11 cellular contexts compared by ENCODE assay signal in the genomic region with DNA sequence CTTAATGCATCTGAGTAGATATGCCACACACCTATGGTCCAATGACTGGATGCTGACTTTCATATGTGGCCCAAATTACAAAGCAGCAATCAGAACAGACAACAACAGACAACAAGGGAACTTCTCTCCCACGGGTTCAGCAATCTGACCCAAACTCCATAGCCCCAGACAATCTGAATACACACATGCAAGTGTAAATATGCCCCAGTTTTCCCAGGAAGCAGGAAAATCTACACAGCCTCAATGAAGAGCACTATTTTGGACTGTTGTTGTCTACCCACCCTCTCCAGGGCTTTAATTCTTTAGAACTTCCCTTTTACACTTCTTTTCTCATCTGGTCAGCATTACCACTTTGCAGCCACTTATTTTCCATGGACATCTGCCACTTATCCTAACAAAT. TPM values are rescaled to one million over a fixed set of nuclear protein-coding genes. Genes with fewer than 3 reads are reported as not detected.
DNase-seq lines count a peak whose midpoint lies in the region; ATAC-seq and TF ChIP-seq lines count a peak whose summit lies in the region.
"Had no signal": no experiment of that assay in that cellular context is flagged by ENCODE, and none has a peak within 500 bp of the region (broad histone marks: within the 10 kb centered on the region; RNA-seq: fewer than 3 reads in every experiment).

No MANE protein-coding gene starts in this region.

- H3K36me3 Mint-ChIP-seq in CD4-positive, alpha-beta T cell (ENCODE audit: low read depth), result peaks cover 32% of the 10 kb centered on the region
- peaks cover 14% of the 10 kb centered on the region for H3K36me3 Mint-ChIP-seq in central memory CD8-positive, alpha-beta T cell (ENCODE audit: insufficient read depth)
- H3K36me3 Mint-ChIP-seq in neural crest cell (ENCODE audit: low read depth), result peaks cover 4% of the 10 kb centered on the region

- no peaks in the 10 kb centered on the region for H3K9me3 Mint-ChIP-seq in CD4-positive, alpha-beta T cell
- H3K9me3 Mint-ChIP-seq in central memory CD8-positive, alpha-beta T cell, result no peaks in the 10 kb centered on the region
- no peaks in the 10 kb centered on the region for H3K9me3 Mint-ChIP-seq in neural crest cell

- peak overlapping the region; percentile 90 for H3K4me3 Mint-ChIP-seq in CD4-positive, alpha-beta T cell
- peak overlapping the region; percentile 46 for H3K4me3 Mint-ChIP-seq in central memory CD8-positive, alpha-beta T cell
- H3K4me3 Mint-ChIP-seq in neural crest cell, result peak overlapping the region; percentile 81

- POLR2A ChIA-PET in CD4-positive, alpha-beta T cell (lab: Charles Lee), result no interaction called here

- H3K9ac ChIP-seq in OCI-LY1 (ENCODE audit: low read length), result no peak overlapping the region

- 0 out of 2 replicates have a peak, but pooled peaks cover 10% of the 10 kb centered on the region for H3K36me3 ChIP-seq in OCI-LY1 (ENCODE audit: insufficient read depth, low read length)

- intact Hi-C loops in CD4-positive, alpha-beta T cell (cut with DNase I, micrococcal nuclease), result loop anchor here in 1 of 2 experiments (2.0 to 5.0 kb wide), 2 partner anchors 112 to 243 kb away; a partner anchor contains a TSS

- H3K4me1 ChIP-seq in OCI-LY1 (ENCODE audit: insufficient read depth, low read length, severe bottlenecking), result peaks cover 29% of the 10 kb centered on the region

- H3F3A ChIP-seq in OCI-LY1 (ENCODE audit: insufficient read depth, low read length), result no peaks in the 10 kb centered on the region

- no peak overlapping the region for H3K4me3 ChIP-seq in OCI-LY1 (ENCODE audit: low read depth, low read length, poor library complexity, severe bottlenecking)

- no peak for DNase-seq in CD4-positive, alpha-beta T cell
- no peak for DNase-seq in central memory CD8-positive, alpha-beta T cell (ENCODE audit: low spot score in 2 of 2)
- DNase-seq in neural crest cell (ENCODE audit: low read depth, low spot score) (no peak), islet precursor cell (no peak), NCI-H2107 treated with DMSO at 0.1 percent for 48 hours (lab: John Stamatoyannopoulos, UW; ENCODE audit: unreplicated experiment) (no peak), SW480 (ENCODE audit: low spot score) (no peak)
- DNase-seq: activated CD4-positive, alpha-beta T cell treated with anti-CD3 and anti-CD28 coated beads for 1 hour; central memory CD4-positive, alpha-beta T cell; NCI-H1694 had no signal

- peak overlapping the region; percentile 20; the same call in 1 of the 2 replicates for H3K4me2 ChIP-seq in OCI-LY1 (ENCODE audit: low read length)

- CTCF ChIA-PET in CD4-positive, alpha-beta T cell (lab: Charles Lee), result no interaction called here

- no peak for TF ChIP-seq CTCF in CD4-positive, alpha-beta T cell (IDR thresholded peaks at IDR 0.05)
- TF ChIP-seq CTCF in OCI-LY1 (IDR thresholded peaks at IDR 0.05; ENCODE audit: low read length) (no peak), neural crest cell (conservative IDR thresholded peaks at IDR 0.05) (no peak)

- no peaks in the 10 kb centered on the region for H3K9me2 ChIP-seq in OCI-LY1 (ENCODE audit: low read depth, low read length)

- H3K27me3 Mint-ChIP-seq in CD4-positive, alpha-beta T cell, result no peaks in the 10 kb centered on the region
- H3K27me3 Mint-ChIP-seq in central memory CD8-positive, alpha-beta T cell, result no peaks in the 10 kb centered on the region
- H3K27me3 Mint-ChIP-seq in neural crest cell (ENCODE audit: low read depth), result no peaks in the 10 kb centered on the region

- H3K9me3 ChIP-seq in CD4-positive, alpha-beta T cell (ENCODE audit: control insufficient read depth, low read length), result no peaks in the 10 kb centered on the region
- no peaks in the 10 kb centered on the region for H3K9me3 ChIP-seq in OCI-LY1 (ENCODE audit: low read length)

- H3K27me3 ChIP-seq in CD4-positive, alpha-beta T cell (ENCODE audit: control insufficient read depth, insufficient read depth, low read length), result no peaks in the 10 kb centered on the region
- H3K27me3 ChIP-seq in OCI-LY1 (ENCODE audit: insufficient read depth, low read length), result no peaks in the 10 kb centered on the region

- H3K79me2 ChIP-seq in OCI-LY1 (ENCODE audit: insufficient read depth, low read length), result peaks cover 7% of the 10 kb centered on the region; the same call in 1 of the 2 replicates

- no peak overlapping the region for H2AFZ ChIP-seq in OCI-LY1 (ENCODE audit: low read length)

- peaks cover 6% of the 10 kb centered on the region; the same call in 1 of the 2 replicates for H4K20me1 ChIP-seq in OCI-LY1 (ENCODE audit: insufficient read depth, low read length)

- peak overlapping the region; percentile 87 for H3K27ac Mint-ChIP-seq in CD4-positive, alpha-beta T cell
- no peak overlapping the region for H3K27ac Mint-ChIP-seq in central memory CD8-positive, alpha-beta T cell (ENCODE audit: low read depth)
- H3K27ac Mint-ChIP-seq in neural crest cell (ENCODE audit: unreplicated experiment), result no peak overlapping the region

- no peak overlapping the region for H3K27ac ChIP-seq in CD4-positive, alpha-beta T cell (ENCODE audit: low read depth, low read length)
- no peak overlapping the region for H3K27ac ChIP-seq in OCI-LY1 (ENCODE audit: low read depth, low read length, poor library complexity, severe bottlenecking)

- peaks cover 77% of the 10 kb centered on the region for H3K4me1 Mint-ChIP-seq in CD4-positive, alpha-beta T cell (ENCODE audit: low read depth)
- peaks cover 73% of the 10 kb centered on the region for H3K4me1 Mint-ChIP-seq in central memory CD8-positive, alpha-beta T cell
- peaks cover 50% of the 10 kb centered on the region for H3K4me1 Mint-ChIP-seq in neural crest cell

- ATAC-seq in CD4-positive, alpha-beta T cell (ENCODE audit: poor library complexity), result no peak
- no peak for ATAC-seq in central memory CD8-positive, alpha-beta T cell (replicated peaks; ENCODE audit: extremely low read depth, poor library complexity, severe bottlenecking)
- ATAC-seq in esophagus mucosa, result no peak

RNA-seq across cellular contexts. Expression of a gene that starts 2.0 kb away (rescaled TPM):
- 10 to 100 TPM; 64.9 to 66.9 TPM for total RNA-seq in CD4-positive, alpha-beta T cell
- 57.0 and 63.1 TPM in 2 replicates for total RNA-seq in neural crest cell
- total RNA-seq in esophagus mucosa, result 44.8 TPM
